8 cellular contexts compared by ENCODE assay signal in genomic region chr12:110245278-110245868, GRCh38. TPM values are rescaled to one million over a fixed set of nuclear protein-coding genes. Genes with fewer than 3 reads are reported as not detected.
DNase-seq lines count a peak whose midpoint lies in the region; ATAC-seq and TF ChIP-seq lines count a peak whose summit lies in the region.

No MANE protein-coding gene starts in this region.

- ATAC-seq in SK-N-SH treated with all-trans-retinoic acid at 6 μM for 48 hours, result peak; percentile 69
- ATAC-seq in right lobe of liver, result peak; percentile 47 to 60 (median 55)
- no peak for ATAC-seq in HG02870 (IDR thresholded peaks at IDR 0.05; ENCODE audit: unreplicated experiment)

- H3K4me1 ChIP-seq in right lobe of liver (peaks cover 0 to 47% (median 26%) of the 10 kb centered on the region in 4 donors), transverse colon (peaks cover 27 to 51% (median 48%) of the 10 kb centered on the region in 4 donors)

- H3K4me3 ChIP-seq in right lobe of liver, result no peak overlapping the region
- H3K4me3 ChIP-seq in transverse colon, result no peak overlapping the region

- H3K36me3 ChIP-seq in right lobe of liver, result no peaks in the 10 kb centered on the region
- no peaks in the 10 kb centered on the region for H3K36me3 ChIP-seq in transverse colon

- WGBS in right lobe of liver (ENCODE audit: insufficient coverage, low coverage, low lambda C conversion rate, missing lambda C conversion rate), result 35% methylated on average over 3 of the region's 4 CpGs
- 54% methylated on average over 4 of the region's 4 CpGs; no CpG with 5 or more reads in 1 of the 2 donors for WGBS in transverse colon (ENCODE audit: low coverage in 1 of 2), 2 donors

- H3K27ac ChIP-seq in right lobe of liver (peak overlapping the region in 2 of 3 donors; percentile 92 to 93), transverse colon (peak overlapping the region; percentile 80 to 89 (median 88))

- intact Hi-C loops in right lobe of liver (cut with DNase I), result no loop called here
- intact Hi-C loops in transverse colon (cut with DNase I; ENCODE audit: low total_unique reads), result no loop called here

- TF ChIP-seq EP300 in transverse colon (IDR thresholded peaks at IDR 0.05; ENCODE audit: low read depth), result no peak

- no peak for TF ChIP-seq POLR2A in right lobe of liver (IDR thresholded peaks at IDR 0.05)
- no peak for TF ChIP-seq POLR2A in transverse colon (IDR thresholded peaks at IDR 0.05)

- H3K9me3 ChIP-seq in right lobe of liver (no peaks in the 10 kb centered on the region), transverse colon (no peaks in the 10 kb centered on the region)

- H3K27me3 ChIP-seq in right lobe of liver (no peaks in the 10 kb centered on the region), transverse colon (no peaks in the 10 kb centered on the region)

- in situ Hi-C loops in transverse colon (cut with MboI; ENCODE audit: low pct_ligation_motif_present in 1 of 4, low pct_unique_long_range_greater_than_20kb in 1 of 4, low sequenced_read_pairs in 3 of 4), result no loop called here

- DNase-seq in DMS 273 (lab: John Stamatoyannopoulos, UW; ENCODE audit: unreplicated experiment) (peak; percentile 34), DMS 273 treated with DMSO at 0.1 percent for 48 hours (lab: John Stamatoyannopoulos, UW) (no peak), right lobe of liver (peak; percentile 84 to 92 (median 90)), transverse colon (peak; percentile 81), GM03348 (ENCODE audit: low spot score) (no peak)
- DNase-seq in activated naive CD8-positive, alpha-beta T cell treated with anti-CD3 and anti-CD28 coated beads, Interleukin-2, amount 50 U/mL, for 16 hours (ENCODE audit: low read depth, low spot score), result peak; percentile 5

- TF ChIP-seq CTCF in right lobe of liver (IDR thresholded peaks at IDR 0.05) (peak; percentile 50 to 57 (median 55)), transverse colon (IDR thresholded peaks at IDR 0.05) (peak; percentile 36 to 67 (median 51))

TF ChIP-seq in SK-N-SH treated with all-trans-retinoic acid at 6 μM for 48 hours, 23 proteins besides CTCF, POLR2A, EP300 and RAD21:
- TF ChIP-seq OSR1 (CRISPR knock-in tag; IDR thresholded peaks at IDR 0.05) (no peak), CSRNP3 (CRISPR knock-in tag; IDR thresholded peaks at IDR 0.05) (no peak), ZNF565 (CRISPR knock-in tag; conservative IDR thresholded peaks at IDR 0.05; ENCODE audit: low read depth) (no peak), ZNF8 (CRISPR knock-in tag; IDR thresholded peaks at IDR 0.05) (no peak), SNAI2 (CRISPR knock-in tag; IDR thresholded peaks at IDR 0.05) (no peak), ESRRG (CRISPR knock-in tag; IDR thresholded peaks at IDR 0.05) (no peak), PATZ1 (CRISPR knock-in tag; IDR thresholded peaks at IDR 0.05; ENCODE audit: borderline replicate concordance) (no peak), CREB5 (CRISPR knock-in tag; IDR thresholded peaks at IDR 0.05; ENCODE audit: low read depth) (no peak), ISL1 (CRISPR knock-in tag; IDR thresholded peaks at IDR 0.05) (no peak), ZFP30 (CRISPR knock-in tag; IDR thresholded peaks at IDR 0.05) (no peak), ARNTL (CRISPR knock-in tag; IDR thresholded peaks at IDR 0.05; ENCODE audit: borderline replicate concordance, low read depth) (no peak), PPARA (CRISPR knock-in tag; IDR thresholded peaks at IDR 0.05; ENCODE audit: borderline replicate concordance) (no peak), POU6F1 (CRISPR knock-in tag; IDR thresholded peaks at IDR 0.05; ENCODE audit: borderline replicate concordance, low read depth) (no peak), BACH2 (CRISPR knock-in tag; IDR thresholded peaks at IDR 0.05; ENCODE audit: borderline replicate concordance) (no peak), GLIS3 (CRISPR knock-in tag; IDR thresholded peaks at IDR 0.05) (no peak), TCF4 (CRISPR knock-in tag; IDR thresholded peaks at IDR 0.05; ENCODE audit: borderline replicate concordance) (no peak), RARB (CRISPR knock-in tag; IDR thresholded peaks at IDR 0.05) (no peak), CSDC2 (CRISPR knock-in tag; IDR thresholded peaks at IDR 0.05) (no peak)

RNA-seq across cellular contexts. Expression of gene ATP2A2, which starts 35.7 kb away (rescaled TPM):
- 100 to 1,000 TPM in 4 of 6 experiments, 10 to 100 TPM in 2; 95.6 to 155 (median 113) TPM for total RNA-seq in right lobe of liver
- total RNA-seq in transverse colon, result 100 to 1,000 TPM; 128 to 185 (median 178) TPM

Comparison
In these comparisons a context has a peak if more than half of its experiments do, and no peak if none do; other contexts are left out.
1. DNase-seq: peak in DMS 273 (single experiment), activated naive CD8-positive, alpha-beta T cell treated with anti-CD3 and anti-CD28 coated beads, Interleukin-2, amount 50 U/mL, for 16 hours (single experiment), right lobe of liver (3 of 3) and transverse colon (single experiment); none in DMS 273 treated with DMSO at 0.1 percent for 48 hours (single experiment) and GM03348 (single experiment).